Comparison of ENCODE assay signal across 21 cellular contexts in genomic region chr1:94707321-94708298, GRCh38.
DNase-seq lines count a peak whose midpoint lies in the region; ATAC-seq and TF ChIP-seq lines count a peak whose summit lies in the region.
"Had no signal": no experiment of that assay in that cellular context is flagged by ENCODE, and none has a peak within 500 bp of the region (broad histone marks: within the 10 kb centered on the region; RNA-seq: fewer than 3 reads in every experiment).

No MANE protein-coding gene starts in this region.

- H3K14ac ChIP-seq in neuronal stem cell (ENCODE audit: low read length), result no peak overlapping the region

- no peak overlapping the region for H4K8ac ChIP-seq in neuronal stem cell (ENCODE audit: low read depth, low read length)

- no peak for ATAC-seq in HG03342 (IDR thresholded peaks at IDR 0.05; ENCODE audit: unreplicated experiment)
- no peak for ATAC-seq in HG03521 (IDR thresholded peaks at IDR 0.05; ENCODE audit: unreplicated experiment)
- ATAC-seq: A549; activated CD8-positive, alpha-beta memory T cell treated with anti-CD3 and anti-CD28 coated beads, Interleukin-2, amount 10 ng/mL, durations not matched to agents 7 days and 5 days; T-helper 17 cell had no signal

- no peaks in the 10 kb centered on the region for H3K79me1 ChIP-seq in neuronal stem cell (ENCODE audit: low read depth, low read length)

- H3K36me3 ChIP-seq in SK-N-MC (ENCODE audit: insufficient read depth, low read length), result no peaks in the 10 kb centered on the region
- H3K36me3 ChIP-seq in neuronal stem cell (replicated peaks in 1 of 2; ENCODE audit: control insufficient read depth in 2 of 2, insufficient read depth in 2 of 2, low read length in 2 of 2), result no peaks in the 10 kb centered on the region
- H3K36me3 ChIP-seq: adrenal gland, pancreas, stomach had no signal

- no peak overlapping the region for H3K23ac ChIP-seq in neuronal stem cell (ENCODE audit: low read depth, low read length, poor library complexity)

- H2AK5ac ChIP-seq in neuronal stem cell (ENCODE audit: low read depth, low read length), result peak overlapping the region; percentile 30

- peak overlapping the region; percentile 62 for H3K18ac ChIP-seq in neuronal stem cell (ENCODE audit: low read length)

- H2BK120ac ChIP-seq in neuronal stem cell (ENCODE audit: low read depth, low read length), result no peak overlapping the region

- H2BK5ac ChIP-seq in neuronal stem cell (ENCODE audit: low read length), result no peak overlapping the region

- H3K27ac ChIP-seq in 22Rv1, result peak overlapping the region; percentile 61
- H3K27ac ChIP-seq in SK-N-MC, result peak overlapping the region; percentile 97
- no peak overlapping the region for H3K27ac ChIP-seq in neuronal stem cell (replicated peaks; ENCODE audit: low read length)
- H3K27ac ChIP-seq: pancreas, stomach had no signal

- H3K4me3 ChIP-seq in SK-N-MC (peak overlapping the region; percentile 4; the same call in 1 of the 2 replicates), fibroblast of villous mesenchyme (ENCODE audit: low read depth, low read length) (no peak overlapping the region), neuronal stem cell (ENCODE audit: low read length in 2 of 2) (no peak overlapping the region)
- H3K4me3 ChIP-seq: A549, adrenal gland, pancreas, stomach had no signal

- no peak overlapping the region for H2BK12ac ChIP-seq in neuronal stem cell (ENCODE audit: low read length)

- no peaks in the 10 kb centered on the region for H3K9me3 ChIP-seq in SK-N-MC (ENCODE audit: low read depth, low read length)
- no peaks in the 10 kb centered on the region for H3K9me3 ChIP-seq in neuronal stem cell (replicated peaks in 1 of 2; ENCODE audit: control insufficient read depth in 2 of 2, insufficient read depth in 1 of 2, low read depth in 1 of 2, low read length in 2 of 2)
- H3K9me3 ChIP-seq: A549, adrenal gland, pancreas, stomach had no signal

- H3K4ac ChIP-seq in neuronal stem cell (ENCODE audit: low read length), result no peak overlapping the region

- no CpG with 5 or more reads among the region's 13 CpGs for WGBS in neuronal stem cell (ENCODE audit: extremely low coverage in 2 of 2, insufficient read length in 2 of 2, insufficient replicate concordance in 1 of 2), 2 donors

- H3K4me2 ChIP-seq in neuronal stem cell (ENCODE audit: insufficient read depth, low read length, poor library complexity, severe bottlenecking), result no peak overlapping the region
- H3K4me2 ChIP-seq: A549 had no signal

- H3K4me1 ChIP-seq in neuronal stem cell (ENCODE audit: control insufficient read depth in 2 of 2, insufficient read depth in 1 of 2, low read depth in 1 of 2, low read length in 2 of 2), result peaks cover 1 to 6% of the 10 kb centered on the region in 2 donors
- H3K4me1 ChIP-seq: pancreas had no signal

- peak overlapping the region; percentile 47 for H3K9ac ChIP-seq in SK-N-MC (ENCODE audit: insufficient read length)
- H3K9ac ChIP-seq in neuronal stem cell (ENCODE audit: low read depth, low read length, poor library complexity), result peak overlapping the region; percentile 55

- H3K27me3 ChIP-seq in neuronal stem cell (ENCODE audit: control insufficient read depth in 3 of 3, insufficient read depth in 3 of 3, low read depth in 1 of 3, low read length in 3 of 3), result no peaks in the 10 kb centered on the region
- H3K27me3 ChIP-seq: adrenal gland, pancreas, stomach had no signal

- H2AFZ ChIP-seq in neuronal stem cell (ENCODE audit: low read length), result no peak overlapping the region

- H2BK15ac ChIP-seq in neuronal stem cell (ENCODE audit: low read length), result peak overlapping the region; percentile 73

- DNase-seq in SK-N-MC (ENCODE audit: low read depth, low spot score) (peak; percentile 73), fibroblast of villous mesenchyme (ENCODE audit: low read depth) (peak; percentile 88), neuronal stem cell (ENCODE audit: low spot score) (no peak), DMS53 treated with DMSO at 0.1 percent for 48 hours (lab: John Stamatoyannopoulos, UW; ENCODE audit: unreplicated experiment) (no peak), NCI-H526 (lab: John Stamatoyannopoulos, UW) (no peak)
- DNase-seq: activated CD4-positive, alpha-beta T cell treated with anti-CD3 and anti-CD28 coated beads for 1 hour; activated CD8-positive, alpha-beta memory T cell treated with anti-CD3 and anti-CD28 coated beads, Interleukin-2, amount 10 ng/mL, durations not matched to agents 7 days and 5 days; activated effector memory CD4-positive, alpha-beta T cell treated with Interleukin-2 at 50 U/mL for 16 hours; DMS79; effector CD4-positive, alpha-beta T cell; foreskin melanocyte; Kasumi-1; NK-92 treated with Interleukin-12 subunit alpha and Interleukin-12 subunit beta, amount 100 ng/mL, for 24 hours; pancreas; stomach; T-helper 17 cell had no signal

- H4K91ac ChIP-seq in neuronal stem cell (ENCODE audit: low read depth, low read length, poor library complexity), result no peak overlapping the region

- no peak for TF ChIP-seq CTCF in 22Rv1 (IDR thresholded peaks at IDR 0.05)
- TF ChIP-seq CTCF in fibroblast of villous mesenchyme (IDR thresholded peaks at IDR 0.05; ENCODE audit: insufficient read depth, low read depth, low read length), result no peak

Comparison
In these comparisons a context has a peak if more than half of its experiments do, and no peak if none do; other contexts are left out.
1. DNase-seq: peak in SK-N-MC (single experiment) and fibroblast of villous mesenchyme (single experiment); none in neuronal stem cell (single experiment), DMS53 treated with DMSO at 0.1 percent for 48 hours (single experiment) and NCI-H526 (0 of 2).